9 cellular contexts compared by ENCODE assay signal in genomic region chr2:2698182-2699116, GRCh38.
DNase-seq lines count a peak whose midpoint lies in the region; ATAC-seq, FAIRE-seq and TF ChIP-seq lines count a peak whose summit lies in the region.
"Had no signal": no experiment of that assay in that cellular context is flagged by ENCODE, and none has a peak within 500 bp of the region (broad histone marks: within the 10 kb centered on the region; RNA-seq: fewer than 3 reads in every experiment).

No MANE protein-coding gene starts in this region.

- H3K27ac Mint-ChIP-seq in activated T-helper 2 cell treated with anti-CD3 and anti-CD28 coated beads, Interferon-gamma antibody, Interleukin-2, Interleukin-4, amounts not matched to agents 10 μg/mL and 5 μg/mL and 100 μg/mL, durations not matched to agents 14 hours and 24 hours and 36 hours = no peak overlapping the region

- no peak overlapping the region for H3K4me3 Mint-ChIP-seq in activated T-helper 2 cell treated with anti-CD3 and anti-CD28 coated beads, Interferon-gamma antibody, Interleukin-2, Interleukin-4, amounts not matched to agents 10 μg/mL and 5 μg/mL and 100 μg/mL, durations not matched to agents 14 hours and 24 hours and 36 hours (ENCODE audit: low read depth)

- H3K27me3 ChIP-seq in HepG2 (ENCODE audit: control insufficient read depth in 1 of 2, insufficient read depth in 2 of 2, low read length in 2 of 2) = peaks cover 8 to 68% of the 10 kb centered on the region in 2 experiments; a peak in 4 of 5 replicates
- H3K27me3 ChIP-seq in right lobe of liver = no peaks in the 10 kb centered on the region
- peaks cover 7% of the 10 kb centered on the region for H3K27me3 ChIP-seq in upper lobe of right lung
- no peaks in the 10 kb centered on the region for H3K27me3 ChIP-seq in ovary

- H4K20me1 ChIP-seq in HepG2 (ENCODE audit: insufficient read depth, low read length) = peaks cover 3% of the 10 kb centered on the region; the same call in 1 of the 2 replicates

- DNase-seq in HepG2 (ENCODE audit: low spot score) = peak; percentile 21
- no peak for DNase-seq in right lobe of liver
- peak; percentile 83 for DNase-seq in NCI-H1694 (lab: John Stamatoyannopoulos, UW)
- no peak for DNase-seq in astrocyte of the spinal cord (ENCODE audit: low read depth, low spot score)
- DNase-seq in upper lobe of right lung = no peak
- DNase-seq in activated T-helper 2 cell treated with anti-CD3 and anti-CD28 coated beads, Interferon-gamma antibody, Interleukin-2, Interleukin-4, amounts not matched to agents 10 μg/mL and 5 μg/mL and 100 μg/mL, durations not matched to agents 14 hours and 24 hours and 36 hours (ENCODE audit: low spot score) = no peak
- DNase-seq in GM20000 (ENCODE audit: low spot score) = no peak
- no peak for DNase-seq in ovary

- TF ChIP-seq POLR2A in HepG2 (IDR thresholded peaks at IDR 0.05; ENCODE audit: insufficient read depth in 1 of 2, low read depth in 2 of 2, low read length in 2 of 2) (no peak), right lobe of liver (IDR thresholded peaks at IDR 0.05) (no peak), ovary (IDR thresholded peaks at IDR 0.05) (no peak)

- H3K36me3 Mint-ChIP-seq in activated T-helper 2 cell treated with anti-CD3 and anti-CD28 coated beads, Interferon-gamma antibody, Interleukin-2, Interleukin-4, amounts not matched to agents 10 μg/mL and 5 μg/mL and 100 μg/mL, durations not matched to agents 14 hours and 24 hours and 36 hours (ENCODE audit: low read depth) = no peaks in the 10 kb centered on the region

- no peaks in the 10 kb centered on the region for H3K4me1 Mint-ChIP-seq in activated T-helper 2 cell treated with anti-CD3 and anti-CD28 coated beads, Interferon-gamma antibody, Interleukin-2, Interleukin-4, amounts not matched to agents 10 μg/mL and 5 μg/mL and 100 μg/mL, durations not matched to agents 14 hours and 24 hours and 36 hours (ENCODE audit: low read depth)

- no peak overlapping the region for H3K27ac ChIP-seq in HepG2 (ENCODE audit: extremely low read length, insufficient read depth, low read length)
- no peak overlapping the region for H3K27ac ChIP-seq in right lobe of liver
- H3K27ac ChIP-seq in upper lobe of right lung = no peak overlapping the region
- H3K27ac ChIP-seq in ovary = no peak overlapping the region
- H3K27ac ChIP-seq: HL-60 had no signal

- no peaks in the 10 kb centered on the region for H3K9me3 ChIP-seq in HepG2 (ENCODE audit: low read length)
- no peaks in the 10 kb centered on the region for H3K9me3 ChIP-seq in right lobe of liver
- H3K9me3 ChIP-seq in upper lobe of right lung = no peaks in the 10 kb centered on the region
- H3K9me3 ChIP-seq in ovary = no peaks in the 10 kb centered on the region

- H3K4me3 ChIP-seq in HepG2 (replicated peaks in 1 of 3; ENCODE audit: insufficient read depth in 1 of 3, low read depth in 2 of 3, low read length in 3 of 3) (no peak overlapping the region), right lobe of liver (no peak overlapping the region), astrocyte of the spinal cord (ENCODE audit: low read depth, low read length) (no peak overlapping the region), upper lobe of right lung (no peak overlapping the region), ovary (no peak overlapping the region)

- in situ Hi-C loops in HepG2 (cut with HindIII; ENCODE audit: extremely low pct_ligation_motif_present, low pct_unique_long_range_greater_than_20kb) = no loop called here
- in situ Hi-C loops in astrocyte of the spinal cord (cut with HindIII; ENCODE audit: low sequenced_read_pairs) = no loop called here

- no peak overlapping the region for H3K4me2 ChIP-seq in HepG2 (ENCODE audit: low read depth, low read length)

- ATAC-seq in HepG2 = peak; percentile 75
- ATAC-seq in right lobe of liver = no peak
- ATAC-seq in upper lobe of right lung = no peak

- no peak; the same call in 1 of the 2 replicates for TF ChIP-seq CTCF in HepG2 (CRISPR knock-in tag; IDR thresholded peaks at IDR 0.05)
- no peak for TF ChIP-seq CTCF in right lobe of liver (IDR thresholded peaks at IDR 0.05)
- peak; percentile 10 for TF ChIP-seq CTCF in astrocyte of the spinal cord (IDR thresholded peaks at IDR 0.05; ENCODE audit: low read depth, low read length)
- TF ChIP-seq CTCF in upper lobe of right lung (IDR thresholded peaks at IDR 0.05) = peak; percentile 11
- no peak for TF ChIP-seq CTCF in GM20000 (IDR thresholded peaks at IDR 0.05; ENCODE audit: extremely low read depth, missing control alignments)
- TF ChIP-seq CTCF in ovary (IDR thresholded peaks at IDR 0.05) = no peak

- no peaks in the 10 kb centered on the region for H3K9me3 Mint-ChIP-seq in activated T-helper 2 cell treated with anti-CD3 and anti-CD28 coated beads, Interferon-gamma antibody, Interleukin-2, Interleukin-4, amounts not matched to agents 10 μg/mL and 5 μg/mL and 100 μg/mL, durations not matched to agents 14 hours and 24 hours and 36 hours

- H3K27me3 Mint-ChIP-seq in activated T-helper 2 cell treated with anti-CD3 and anti-CD28 coated beads, Interferon-gamma antibody, Interleukin-2, Interleukin-4, amounts not matched to agents 10 μg/mL and 5 μg/mL and 100 μg/mL, durations not matched to agents 14 hours and 24 hours and 36 hours (ENCODE audit: low read depth) = no peaks in the 10 kb centered on the region

- no peak overlapping the region for H3K9ac ChIP-seq in HepG2 (ENCODE audit: insufficient read depth, low read depth, low read length)

- 0 out of 2 replicates have a peak, but pooled peaks have one; percentile 11 for TF ChIP-seq RAD21 in HepG2 (CRISPR knock-in tag; IDR thresholded peaks at IDR 0.05)

- peak; percentile 15 for FAIRE-seq in HepG2 (lab: Jason Lieb, UNC)

- TF ChIP-seq EP300 in HepG2 (IDR thresholded peaks at IDR 0.05; ENCODE audit: low read depth in 2 of 2, low read length in 2 of 2) (no peak), HepG2 (CRISPR knock-in tag; IDR thresholded peaks at IDR 0.05; ENCODE audit: borderline replicate concordance) (no peak), ovary (IDR thresholded peaks at IDR 0.05) (no peak)

- intact Hi-C loops in HepG2 (cut with micrococcal nuclease; ENCODE audit: unreplicated experiment) = no loop called here
- intact Hi-C loops in right lobe of liver (cut with DNase I) = no loop called here
- intact Hi-C loops in upper lobe of right lung (cut with DNase I) = no loop called here
- intact Hi-C loops in activated T-helper 2 cell treated with anti-CD3 and anti-CD28 coated beads, Interferon-gamma antibody, Interleukin-2, Interleukin-4, amounts not matched to agents 10 μg/mL and 5 μg/mL and 100 μg/mL, durations not matched to agents 14 hours and 24 hours and 36 hours (cut with micrococcal nuclease) = no loop called here
- intact Hi-C loops in ovary (cut with DNase I) = no loop called here

- BruUV-seq in HepG2 (replicated peaks; lab: Mats Ljungman, UMichigan) = no TSS peak

- H3K4me1 ChIP-seq in HepG2 (ENCODE audit: insufficient read depth, low read length) (no peaks in the 10 kb centered on the region), right lobe of liver (no peaks in the 10 kb centered on the region), upper lobe of right lung (no peaks in the 10 kb centered on the region), ovary (ENCODE audit: insufficient read depth) (peaks cover 6% of the 10 kb centered on the region)

- CTCF ChIA-PET in HepG2 (lab: Yijun Ruan, JAX; ENCODE audit: low intra/inter-chr PET ratio, low total read pairs) = no interaction called here

- WGBS in HepG2 (ENCODE audit: low lambda C conversion rate) = 28% methylated on average over 13 of the region's 23 CpGs
- 49% methylated on average over 11 of the region's 23 CpGs for WGBS in right lobe of liver (ENCODE audit: insufficient coverage, low coverage, low lambda C conversion rate, missing lambda C conversion rate)
- 88 to 89% (median 88%) methylated on average over 23 of the region's 23 CpGs for WGBS in ovary, 3 donors

- no peaks in the 10 kb centered on the region for H3K36me3 ChIP-seq in HepG2 (replicated peaks in 1 of 2; ENCODE audit: control insufficient read depth in 1 of 2, insufficient read depth in 2 of 2, low read length in 2 of 2)
- H3K36me3 ChIP-seq in right lobe of liver = no peaks in the 10 kb centered on the region
- H3K36me3 ChIP-seq in upper lobe of right lung = no peaks in the 10 kb centered on the region
- no peaks in the 10 kb centered on the region for H3K36me3 ChIP-seq in ovary

- H3K79me2 ChIP-seq in HepG2 (ENCODE audit: insufficient read depth, low read length) = no peaks in the 10 kb centered on the region

- no peak overlapping the region for H2AFZ ChIP-seq in HepG2 (ENCODE audit: low read length)

- POLR2A ChIA-PET in HepG2 (lab: Yijun Ruan, JAX) = no interaction called here

TF ChIP-seq in HepG2, 621 proteins besides CTCF, POLR2A, EP300 and RAD21 (continues in another document):
- TF ChIP-seq USF2 (IDR thresholded peaks at IDR 0.05; ENCODE audit: low read depth, low read length) = 0 out of 2 replicates have a peak, but pooled peaks have one; percentile 9
- TF ChIP-seq USF2 (CRISPR knock-in tag; IDR thresholded peaks at IDR 0.05; ENCODE audit: borderline replicate concordance) = no peak
- TF ChIP-seq STAG1 (CRISPR knock-in tag; IDR thresholded peaks at IDR 0.05) = peak; percentile 43
- TF ChIP-seq, protein P1, sequence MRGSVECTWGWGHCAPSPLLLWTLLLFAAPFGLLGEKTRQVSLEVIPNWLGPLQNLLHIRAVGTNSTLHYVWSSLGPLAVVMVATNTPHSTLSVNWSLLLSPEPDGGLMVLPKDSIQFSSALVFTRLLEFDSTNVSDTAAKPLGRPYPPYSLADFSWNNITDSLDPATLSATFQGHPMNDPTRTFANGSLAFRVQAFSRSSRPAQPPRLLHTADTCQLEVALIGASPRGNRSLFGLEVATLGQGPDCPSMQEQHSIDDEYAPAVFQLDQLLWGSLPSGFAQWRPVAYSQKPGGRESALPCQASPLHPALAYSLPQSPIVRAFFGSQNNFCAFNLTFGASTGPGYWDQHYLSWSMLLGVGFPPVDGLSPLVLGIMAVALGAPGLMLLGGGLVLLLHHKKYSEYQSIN (CRISPR knock-in tag; IDR thresholded peaks at IDR 0.05; ENCODE audit: borderline replicate concordance) = no peak
- TF ChIP-seq MYC (CRISPR knock-in tag; IDR thresholded peaks at IDR 0.05; ENCODE audit: borderline replicate concordance) = no peak

Comparison
In these comparisons a context has a peak if more than half of its experiments do, and no peak if none do; other contexts are left out.
1. DNase-seq: peak in HepG2 (single experiment) and NCI-H1694 (single experiment); none in right lobe of liver (0 of 3), astrocyte of the spinal cord (single experiment), upper lobe of right lung (single experiment), activated T-helper 2 cell treated with anti-CD3 and anti-CD28 coated beads, Interferon-gamma antibody, Interleukin-2, Interleukin-4, amounts not matched to agents 10 μg/mL and 5 μg/mL and 100 μg/mL, durations not matched to agents 14 hours and 24 hours and 36 hours (single experiment), GM20000 (single experiment) and ovary (0 of 5).
2. CTCF ChIP-seq: peak in astrocyte of the spinal cord (single experiment) and upper lobe of right lung (single experiment); none in HepG2 (single experiment), right lobe of liver (0 of 4), GM20000 (single experiment) and ovary (0 of 3).